In the genomic region with DNA sequence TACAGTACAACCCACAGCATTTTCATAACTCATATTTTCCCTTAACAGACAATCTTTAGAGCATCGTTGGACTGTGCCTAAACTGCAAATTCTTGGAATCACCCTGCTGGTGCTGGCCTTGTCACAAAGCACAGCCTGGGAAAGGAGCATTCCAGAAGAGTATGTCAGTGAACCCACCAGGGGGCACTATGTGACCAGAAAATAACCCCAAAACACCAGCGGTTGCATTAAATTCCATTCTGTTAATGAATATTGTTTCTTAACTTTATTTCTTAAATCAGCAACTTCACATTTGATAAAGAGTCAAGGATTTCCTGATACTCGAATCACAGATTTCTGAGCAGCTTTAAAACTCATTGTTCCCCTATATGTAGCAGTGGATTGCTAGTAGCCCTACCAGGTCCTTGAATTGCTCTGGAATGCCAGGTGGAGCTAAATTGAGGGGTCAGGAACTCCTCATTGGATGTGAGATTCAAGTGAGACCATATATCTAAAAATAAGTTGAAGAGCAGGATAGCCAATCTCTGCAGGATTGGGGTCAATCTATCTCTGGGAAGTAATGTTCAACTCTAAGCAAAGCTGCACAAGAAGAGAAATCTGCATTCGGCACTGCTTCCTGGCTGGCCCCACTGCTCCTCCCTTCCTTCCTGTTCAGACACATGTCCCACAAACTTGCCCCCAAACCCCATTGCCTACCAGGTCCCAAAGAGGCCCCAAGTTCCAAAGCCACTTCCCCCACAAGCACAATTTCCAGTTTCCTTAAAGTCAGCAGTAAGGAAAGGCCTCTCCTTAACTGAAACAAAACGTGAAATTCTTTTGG, we compare ENCODE assay signal across 8 cellular contexts. TPM values are rescaled to one million over a fixed set of nuclear protein-coding genes. Genes with fewer than 3 reads are reported as not detected.
DNase-seq lines count a peak whose midpoint lies in the region; ATAC-seq and TF ChIP-seq lines count a peak whose summit lies in the region.

No MANE protein-coding gene starts in this region.

- H3K27ac ChIP-seq in colonic mucosa (no peak overlapping the region), liver (ENCODE audit: low read depth in 1 of 2, low read length in 2 of 2) (no peak overlapping the region)

- H3K36me3 ChIP-seq in colonic mucosa (no peaks in the 10 kb centered on the region), liver (ENCODE audit: control insufficient read depth in 4 of 4, insufficient read depth in 3 of 4, low read depth in 1 of 4, low read length in 3 of 4) (no peaks in the 10 kb centered on the region)

- DNase-seq in AML-193 (lab: John Stamatoyannopoulos, UW) = peak; percentile 54 to 58
- peak; percentile 54 for DNase-seq in GM20000 (ENCODE audit: low spot score)
- DNase-seq in NCI-H446 (lab: John Stamatoyannopoulos, UW) = peak; percentile 60 to 82
- DNase-seq in activated CD4-positive, alpha-beta T cell treated with anti-CD3 and anti-CD28 coated beads for 4 hours = peak; percentile 62 to 77
- DNase-seq in colonic mucosa = peak; percentile 78
- DNase-seq in stimulated activated CD8-positive, alpha-beta memory T cell treated with anti-CD3 and anti-CD28 coated beads, Interleukin-12 subunit alpha, Interleukin-12 subunit beta, amount 100 ng/mL, for 1 hour (ENCODE audit: low read depth) = peak; percentile 48

- ATAC-seq in HG02884 (IDR thresholded peaks at IDR 0.05; ENCODE audit: unreplicated experiment) = no peak

- H3K9ac ChIP-seq in colonic mucosa (ENCODE audit: low read depth in 2 of 2, low read length in 2 of 2) (no peak overlapping the region), liver (ENCODE audit: low read depth in 1 of 2, low read length in 2 of 2) (no peak overlapping the region)

- peak; percentile 96 for TF ChIP-seq RAD21 in liver (IDR thresholded peaks at IDR 0.05)

- WGBS in liver = 24% methylated on average over 5 of the region's 5 CpGs

- no peaks in the 10 kb centered on the region for H3K9me3 ChIP-seq in colonic mucosa
- H3K9me3 ChIP-seq in liver (ENCODE audit: control insufficient read depth in 4 of 4, low read length in 3 of 4) = no peaks in the 10 kb centered on the region

- H3K4me3 ChIP-seq in colonic mucosa = no peak overlapping the region
- no peak overlapping the region for H3K4me3 ChIP-seq in liver (ENCODE audit: low read depth in 1 of 3, low read length in 3 of 3)

- TF ChIP-seq CTCF in GM20000 (IDR thresholded peaks at IDR 0.05; ENCODE audit: extremely low read depth, missing control alignments) = peak; percentile 64
- TF ChIP-seq CTCF in colonic mucosa (IDR thresholded peaks at IDR 0.05) = peak; percentile 74
- peak; percentile 93 for TF ChIP-seq CTCF in liver (IDR thresholded peaks at IDR 0.05; ENCODE audit: low read depth, low read length, missing input control)

- H3K4me1 ChIP-seq in colonic mucosa (peaks cover under 1% of the 10 kb centered on the region), liver (ENCODE audit: control insufficient read depth in 4 of 4, insufficient read depth in 4 of 4, low read length in 3 of 4) (peaks cover 0 to 4% (median 2%) of the 10 kb centered on the region in 4 donors)

- H3K27me3 ChIP-seq in colonic mucosa (no peaks in the 10 kb centered on the region), liver (ENCODE audit: control insufficient read depth in 4 of 4, insufficient read depth in 4 of 4, low read length in 3 of 4) (no peaks in the 10 kb centered on the region)

- intact Hi-C loops in colonic mucosa (cut with DNase I) = loop anchor here (5.0 kb wide), 1 partner anchor 224 kb away; no protein-coding TSS in a partner anchor

TF ChIP-seq in liver, 16 proteins besides CTCF, POLR2A, EP300 and RAD21:
- TF ChIP-seq, protein P1, sequence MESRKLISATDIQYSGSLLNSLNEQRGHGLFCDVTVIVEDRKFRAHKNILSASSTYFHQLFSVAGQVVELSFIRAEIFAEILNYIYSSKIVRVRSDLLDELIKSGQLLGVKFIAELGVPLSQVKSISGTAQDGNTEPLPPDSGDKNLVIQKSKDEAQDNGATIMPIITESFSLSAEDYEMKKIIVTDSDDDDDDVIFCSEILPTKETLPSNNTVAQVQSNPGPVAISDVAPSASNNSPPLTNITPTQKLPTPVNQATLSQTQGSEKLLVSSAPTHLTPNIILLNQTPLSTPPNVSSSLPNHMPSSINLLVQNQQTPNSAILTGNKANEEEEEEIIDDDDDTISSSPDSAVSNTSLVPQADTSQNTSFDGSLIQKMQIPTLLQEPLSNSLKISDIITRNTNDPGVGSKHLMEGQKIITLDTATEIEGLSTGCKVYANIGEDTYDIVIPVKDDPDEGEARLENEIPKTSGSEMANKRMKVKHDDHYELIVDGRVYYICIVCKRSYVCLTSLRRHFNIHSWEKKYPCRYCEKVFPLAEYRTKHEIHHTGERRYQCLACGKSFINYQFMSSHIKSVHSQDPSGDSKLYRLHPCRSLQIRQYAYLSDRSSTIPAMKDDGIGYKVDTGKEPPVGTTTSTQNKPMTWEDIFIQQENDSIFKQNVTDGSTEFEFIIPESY (IDR thresholded peaks at IDR 0.05) = no peak
- TF ChIP-seq, protein P2, sequence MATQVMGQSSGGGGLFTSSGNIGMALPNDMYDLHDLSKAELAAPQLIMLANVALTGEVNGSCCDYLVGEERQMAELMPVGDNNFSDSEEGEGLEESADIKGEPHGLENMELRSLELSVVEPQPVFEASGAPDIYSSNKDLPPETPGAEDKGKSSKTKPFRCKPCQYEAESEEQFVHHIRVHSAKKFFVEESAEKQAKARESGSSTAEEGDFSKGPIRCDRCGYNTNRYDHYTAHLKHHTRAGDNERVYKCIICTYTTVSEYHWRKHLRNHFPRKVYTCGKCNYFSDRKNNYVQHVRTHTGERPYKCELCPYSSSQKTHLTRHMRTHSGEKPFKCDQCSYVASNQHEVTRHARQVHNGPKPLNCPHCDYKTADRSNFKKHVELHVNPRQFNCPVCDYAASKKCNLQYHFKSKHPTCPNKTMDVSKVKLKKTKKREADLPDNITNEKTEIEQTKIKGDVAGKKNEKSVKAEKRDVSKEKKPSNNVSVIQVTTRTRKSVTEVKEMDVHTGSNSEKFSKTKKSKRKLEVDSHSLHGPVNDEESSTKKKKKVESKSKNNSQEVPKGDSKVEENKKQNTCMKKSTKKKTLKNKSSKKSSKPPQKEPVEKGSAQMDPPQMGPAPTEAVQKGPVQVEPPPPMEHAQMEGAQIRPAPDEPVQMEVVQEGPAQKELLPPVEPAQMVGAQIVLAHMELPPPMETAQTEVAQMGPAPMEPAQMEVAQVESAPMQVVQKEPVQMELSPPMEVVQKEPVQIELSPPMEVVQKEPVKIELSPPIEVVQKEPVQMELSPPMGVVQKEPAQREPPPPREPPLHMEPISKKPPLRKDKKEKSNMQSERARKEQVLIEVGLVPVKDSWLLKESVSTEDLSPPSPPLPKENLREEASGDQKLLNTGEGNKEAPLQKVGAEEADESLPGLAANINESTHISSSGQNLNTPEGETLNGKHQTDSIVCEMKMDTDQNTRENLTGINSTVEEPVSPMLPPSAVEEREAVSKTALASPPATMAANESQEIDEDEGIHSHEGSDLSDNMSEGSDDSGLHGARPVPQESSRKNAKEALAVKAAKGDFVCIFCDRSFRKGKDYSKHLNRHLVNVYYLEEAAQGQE (IDR thresholded peaks at IDR 0.05) = no peak
- TF ChIP-seq SP1 (IDR thresholded peaks at IDR 0.05) (no peak), YY1 (IDR thresholded peaks at IDR 0.05) (no peak), HNF4A (conservative IDR thresholded peaks at IDR 0.05) (no peak), HNF4G (IDR thresholded peaks at IDR 0.05) (no peak), FOXA2 (IDR thresholded peaks at IDR 0.05) (no peak), FOXA1 (IDR thresholded peaks at IDR 0.05) (no peak), GABPA (IDR thresholded peaks at IDR 0.05 in 1 of 2, conservative IDR thresholded peaks at IDR 0.05 in 1 of 2) (no peak), NR2F2 (IDR thresholded peaks at IDR 0.05) (no peak)
- TF ChIP-seq, protein P3, sequence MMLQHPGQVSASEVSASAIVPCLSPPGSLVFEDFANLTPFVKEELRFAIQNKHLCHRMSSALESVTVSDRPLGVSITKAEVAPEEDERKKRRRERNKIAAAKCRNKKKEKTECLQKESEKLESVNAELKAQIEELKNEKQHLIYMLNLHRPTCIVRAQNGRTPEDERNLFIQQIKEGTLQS (IDR thresholded peaks at IDR 0.05) = no peak

RNA-seq across cellular contexts. Expression of gene RAB4A, which starts 12.7 kb away (rescaled TPM):
- 100 to 1,000 TPM in 1 of 2 donors, 10 to 100 TPM in 1; 80.9 to 103 TPM for total RNA-seq in colonic mucosa
- total RNA-seq in liver = 10 to 100 TPM; 16.5 to 26.4 TPM
- polyA plus RNA-seq in liver = 10 to 100 TPM; 32.6 to 51.9 TPM
